In genomic region chr16:4785758-4786433, GRCh38 we compare ENCODE assay signal across 23 cellular contexts. TPM values are rescaled to one million over a fixed set of nuclear protein-coding genes. Genes with fewer than 3 reads are reported as not detected.
"Had no signal": no experiment of that assay in that cellular context is flagged by ENCODE, and none has a peak within 500 bp of the region (broad histone marks: within the 10 kb centered on the region; RNA-seq: fewer than 3 reads in every experiment).

No MANE protein-coding gene starts in this region.

- H3K27ac ChIP-seq: KMS-11, SJSA1, SK-N-MC had no signal

- H3K36me3 ChIP-seq: SJSA1 had no signal

- H3K4me3 ChIP-seq: SJSA1, SK-N-MC had no signal

- H3K27me3 ChIP-seq: SJSA1 had no signal

- H3K4me2 ChIP-seq: KMS-11 had no signal

- H3K9me3 ChIP-seq: SJSA1 had no signal

- DNase-seq: IMR-90, Kasumi-1, MM.1S, NCI-H1092 treated with DMSO at 0.1 percent for 48 hours, NCI-H1436, NCI-H187, NCI-H2029, NCI-H2081 treated with DMSO at 0.1 percent for 48 hours, NCI-H2171, NCI-H226, NCI-H446, NCI-H510A, NCI-H524 treated with DMSO at 0.1 percent for 48 hours, NCI-H69, NCI-H774, Right ventricle myocardium superior, RPMI8226, SIG-M5 had no signal

- H3K4me1 ChIP-seq: SJSA1 had no signal

RNA-seq across cellular contexts. Expression of gene SEPTIN12, which starts 2.2 kb away (rescaled TPM):
- total RNA-seq: HT-29, IMR-90, M059J, Right ventricle myocardium superior, SJSA1 had no signal
- polyA plus RNA-seq: IMR-90 had no signal

RNA-seq across cellular contexts. Expression of gene SMIM22, which starts 9.3 kb away (rescaled TPM):
- total RNA-seq: IMR-90, M059J, Right ventricle myocardium superior, SJSA1 had no signal
- polyA plus RNA-seq: IMR-90 had no signal
